In the genomic region with DNA sequence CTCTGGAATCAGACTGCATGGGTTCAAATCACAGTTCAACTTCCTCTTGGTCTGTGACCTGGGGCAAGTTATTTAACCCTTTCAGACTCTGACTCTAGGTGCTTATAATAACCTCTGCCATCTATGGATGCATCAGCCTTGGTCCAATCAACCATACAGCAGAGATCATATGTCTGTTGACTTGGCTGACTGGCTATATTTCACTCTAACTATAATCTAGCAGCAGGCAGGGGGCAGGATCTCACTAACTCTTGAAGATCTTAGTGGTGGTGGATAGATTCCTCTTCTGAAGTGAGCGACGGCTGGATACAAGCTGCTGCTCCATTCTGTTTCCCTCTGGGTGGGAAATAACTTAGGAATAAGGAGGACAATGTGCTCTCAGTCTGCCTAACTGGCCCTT, we compare ENCODE assay signal across 17 cellular contexts.
A peak's percentile ranks its signal among the peaks of the same experiment; 100 is the strongest.
DNase-seq lines count a peak whose midpoint lies in the region; ATAC-seq and TF ChIP-seq lines count a peak whose summit lies in the region.
"Had no signal": no experiment of that assay in that cellular context is flagged by ENCODE, and none has a peak within 500 bp of the region (broad histone marks: within the 10 kb centered on the region; RNA-seq: fewer than 3 reads in every experiment).

No MANE protein-coding gene starts in this region.

- H3K56ac ChIP-seq in mesendoderm (ENCODE audit: low read length) = no peak overlapping the region

- no peak overlapping the region for H2BK120ac ChIP-seq in mesendoderm (ENCODE audit: low read depth, low read length)

- no peak overlapping the region for H2AK5ac ChIP-seq in mesendoderm (ENCODE audit: low read length)

- H3K36me3 Mint-ChIP-seq in activated naive CD4-positive, alpha-beta T cell treated with anti-CD3 and anti-CD28 coated beads for 36 hours (ENCODE audit: low read depth) = peaks cover 4% of the 10 kb centered on the region

- ATAC-seq in Right ventricle myocardium superior (ENCODE audit: poor library complexity) (no peak), HG03097 (IDR thresholded peaks at IDR 0.05; ENCODE audit: low FRiP score, unreplicated experiment) (no peak)

- no peaks in the 10 kb centered on the region for H3K79me1 ChIP-seq in mesendoderm (ENCODE audit: low read length)

- H3K36me3 ChIP-seq in HEK293 (ENCODE audit: control insufficient read depth in 2 of 2, insufficient read depth in 1 of 2, low read length in 2 of 2) (no peaks in the 10 kb centered on the region), mesendoderm (ENCODE audit: control insufficient read depth, insufficient read depth, low read length) (no peaks in the 10 kb centered on the region)

- H3K27ac Mint-ChIP-seq in activated naive CD4-positive, alpha-beta T cell treated with anti-CD3 and anti-CD28 coated beads for 36 hours = no peak overlapping the region
- H3K27ac Mint-ChIP-seq: B cell; CD4-positive, alpha-beta T cell had no signal

- H3K4me3 Mint-ChIP-seq in activated naive CD4-positive, alpha-beta T cell treated with anti-CD3 and anti-CD28 coated beads for 36 hours = no peak overlapping the region
- H3K4me3 Mint-ChIP-seq: B cell; CD4-positive, alpha-beta T cell had no signal

- no peak overlapping the region for H3K9ac ChIP-seq in mesendoderm (ENCODE audit: low read length)

- no peak overlapping the region for H2BK15ac ChIP-seq in mesendoderm (replicated peaks; ENCODE audit: low read depth)

- no peaks in the 10 kb centered on the region for H3K79me2 ChIP-seq in mesendoderm (ENCODE audit: control insufficient read depth, insufficient read depth, low read length)

- H3K18ac ChIP-seq in mesendoderm (ENCODE audit: low read length) = no peak overlapping the region

- H3K27me3 ChIP-seq in mesendoderm (ENCODE audit: insufficient read depth, low read length, poor library complexity) = no peaks in the 10 kb centered on the region

- H3K4me3 ChIP-seq in HEK293 (ENCODE audit: low read depth, low read length) (no peak overlapping the region), mesendoderm (ENCODE audit: low read length) (no peak overlapping the region)

- no peak overlapping the region for H3K4me2 ChIP-seq in mesendoderm (ENCODE audit: low read length)

- H3K9me3 ChIP-seq in HEK293 (ENCODE audit: control insufficient read depth, insufficient read depth, low read depth, low read length) = no peaks in the 10 kb centered on the region

- peaks cover 16% of the 10 kb centered on the region for H3K4me1 Mint-ChIP-seq in activated naive CD4-positive, alpha-beta T cell treated with anti-CD3 and anti-CD28 coated beads for 36 hours (ENCODE audit: low read depth)
- H3K4me1 Mint-ChIP-seq: B cell had no signal

- H3K4me1 ChIP-seq in HEK293 (ENCODE audit: control insufficient read depth, insufficient read depth, low read length) (peaks cover 13% of the 10 kb centered on the region), mesendoderm (ENCODE audit: control insufficient read depth, low read depth, low read length) (no peaks in the 10 kb centered on the region)

- CTCF ChIA-PET in HEK293 (lab: Yijun Ruan, JAX) = interaction anchor here (0.7 to 17.0 kb wide), 5 partner anchors 10 to 57 kb away, joined by 3 to 207 read pairs (median 12); no protein-coding TSS in a partner anchor
- CTCF ChIA-PET in activated naive CD4-positive, alpha-beta T cell treated with anti-CD3 and anti-CD28 coated beads for 36 hours (lab: Charles Lee) = interaction anchor here (0.5 to 1.6 kb wide), 2 partner anchors 11 to 142 kb away, joined by 4 to 6 read pairs; no protein-coding TSS in a partner anchor

- intact Hi-C loops in Right ventricle myocardium superior (cut with DNase I) = no loop called here
- intact Hi-C loops in activated naive CD4-positive, alpha-beta T cell treated with anti-CD3 and anti-CD28 coated beads for 36 hours (cut with micrococcal nuclease) = no loop called here

- H4K5ac ChIP-seq in mesendoderm (ENCODE audit: low read length) = no peak overlapping the region

- no peak overlapping the region; the same call in 1 of the 2 replicates for H3K27ac ChIP-seq in C4-2B
- H3K27ac ChIP-seq in HEK293 (ENCODE audit: extremely low read depth, low read depth, low read length) = no peak overlapping the region
- H3K27ac ChIP-seq in mesendoderm (ENCODE audit: low read depth, low read length) = no peak overlapping the region

- no peaks in the 10 kb centered on the region for H3K27me3 Mint-ChIP-seq in activated naive CD4-positive, alpha-beta T cell treated with anti-CD3 and anti-CD28 coated beads for 36 hours (ENCODE audit: low read depth)
- H3K27me3 Mint-ChIP-seq: B cell; CD4-positive, alpha-beta T cell had no signal

- TF ChIP-seq CTCF in C4-2B (conservative IDR thresholded peaks at IDR 0.05) (0 out of 2 replicates have a peak, but pooled peaks have one; percentile 8), HEK293 (tag by site-specific recombination; IDR thresholded peaks at IDR 0.05) (no peak)

- no CpG with 5 or more reads among the region's 2 CpGs for WGBS in mesendoderm (ENCODE audit: extremely low coverage, insufficient coverage, low lambda C conversion rate)

- DNase-seq in NCI-H510A treated with DMSO at 0.1 percent for 48 hours (lab: John Stamatoyannopoulos, UW) = peak; percentile 87
- DNase-seq in mesendoderm = peak; percentile 5
- DNase-seq in Right ventricle myocardium superior = no peak
- no peak for DNase-seq in activated naive CD4-positive, alpha-beta T cell treated with anti-CD3 and anti-CD28 coated beads for 36 hours
- DNase-seq: Calu3; CD4-positive, alpha-beta T cell; DMS79; HCEC 1CT; Karpas-422; NCI-H1930; NCI-H524 treated with DMSO at 0.1 percent for 48 hours; NK-92 treated with Interleukin-12 subunit alpha and Interleukin-12 subunit beta, amount 100 ng/mL, for 24 hours; RPMI8226 had no signal

- H3K23ac ChIP-seq in mesendoderm (ENCODE audit: low read length) = no peak overlapping the region

- no peak overlapping the region for H4K8ac ChIP-seq in mesendoderm (ENCODE audit: low read depth, low read length)

- POLR2A ChIA-PET in HEK293 (lab: Yijun Ruan, JAX) = interaction anchor here (0.6 kb wide), 1 partner anchor 176 kb away, joined by 3 read pairs; the partner anchor contains the start of gene SNX11

- no peaks in the 10 kb centered on the region for H3K9me3 Mint-ChIP-seq in activated naive CD4-positive, alpha-beta T cell treated with anti-CD3 and anti-CD28 coated beads for 36 hours
- H3K9me3 Mint-ChIP-seq: CD4-positive, alpha-beta T cell had no signal

- no peak overlapping the region for H2BK5ac ChIP-seq in mesendoderm (ENCODE audit: low read length)

- no peak overlapping the region for H3K4ac ChIP-seq in mesendoderm (ENCODE audit: low read depth, low read length)

TF ChIP-seq in HEK293, 187 proteins besides CTCF, POLR2A, EP300 and RAD21:
- no peak for TF ChIP-seq ZNF157 (tag by site-specific recombination; IDR thresholded peaks at IDR 0.05)
- TF ChIP-seq GLIS1 (tag by site-specific recombination; IDR thresholded peaks at IDR 0.05) = peak; percentile 42; the same call in 1 of the 2 replicates
- TF ChIP-seq ZNF654 (tag by site-specific recombination; IDR thresholded peaks at IDR 0.05; ENCODE audit: low read depth) = no peak
TF ChIP-seq in HEK293: peak in this region for 1.

Comparison
In these comparisons a context has a peak if more than half of its experiments do, and no peak if none do; other contexts are left out.
1. DNase-seq: peak in NCI-H510A treated with DMSO at 0.1 percent for 48 hours (single experiment) and mesendoderm (single experiment); none in Right ventricle myocardium superior (single experiment) and activated naive CD4-positive, alpha-beta T cell treated with anti-CD3 and anti-CD28 coated beads for 36 hours (single experiment).